In the genomic region with DNA sequence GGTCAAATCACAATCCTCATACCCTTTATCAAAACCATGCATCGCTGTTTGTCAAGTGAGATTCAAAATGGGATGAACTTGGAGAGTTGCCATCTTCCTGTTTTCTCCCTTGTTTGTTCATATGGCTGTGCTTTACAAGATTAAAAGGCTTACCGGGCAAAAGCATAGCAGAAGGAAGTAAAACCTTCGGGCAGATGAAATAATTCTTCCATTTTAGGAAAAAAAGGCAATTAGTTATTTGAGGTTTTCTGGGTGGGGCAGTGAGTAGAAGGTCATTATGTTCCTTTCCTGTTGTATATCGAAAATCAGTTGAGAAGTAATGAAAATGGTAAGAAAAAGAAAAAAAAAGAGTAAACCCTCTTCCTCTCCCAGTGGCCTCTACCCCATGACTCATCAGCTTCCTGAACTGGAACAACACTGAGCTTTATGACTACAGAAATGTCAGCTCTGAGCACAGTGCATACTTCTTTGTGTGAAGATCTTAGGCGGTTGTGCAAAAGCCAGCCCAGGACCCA, we compare ENCODE assay signal across 9 cellular contexts.
DNase-seq lines count a peak whose midpoint lies in the region; ATAC-seq, FAIRE-seq and TF ChIP-seq lines count a peak whose summit lies in the region.
"Had no signal": no experiment of that assay in that cellular context is flagged by ENCODE, and none has a peak within 500 bp of the region (broad histone marks: within the 10 kb centered on the region; RNA-seq: fewer than 3 reads in every experiment).

No MANE protein-coding gene starts in this region.

- no peak for ATAC-seq in GM19395 (IDR thresholded peaks at IDR 0.05; ENCODE audit: unreplicated experiment)
- no peak for ATAC-seq in activated CD4-positive, CD25-positive, alpha-beta regulatory T cell treated with anti-CD3 and anti-CD28 coated beads, Interleukin-2, amount 50 U/mL, for 24 hours

- H3K27me3 ChIP-seq in skeletal muscle satellite cell (ENCODE audit: control insufficient read depth, insufficient read depth, low read length), result no peaks in the 10 kb centered on the region
- H3K27me3 ChIP-seq in CD8-positive, alpha-beta memory T cell (ENCODE audit: insufficient read depth, low read length, poor library complexity, severe bottlenecking), result no peaks in the 10 kb centered on the region

- H3K4me2 ChIP-seq in skeletal muscle satellite cell (ENCODE audit: low read length), result peak overlapping the region; percentile 43

- H3K4me3 Mint-ChIP-seq in CD8-positive, alpha-beta memory T cell, result no peak overlapping the region

- no peak overlapping the region for H3K27ac ChIP-seq in CD8-positive, alpha-beta memory T cell (ENCODE audit: low read depth, low read length)

- H3K27me3 Mint-ChIP-seq in CD8-positive, alpha-beta memory T cell, result no peaks in the 10 kb centered on the region

- CTCF ChIA-PET in CD8-positive, alpha-beta memory T cell (lab: Charles Lee), result no interaction called here

- POLR2A ChIA-PET in CD8-positive, alpha-beta memory T cell (lab: Charles Lee), result no interaction called here

- H3K27ac Mint-ChIP-seq in CD8-positive, alpha-beta memory T cell, result no peak overlapping the region

- TF ChIP-seq POLR2A in H54 (IDR thresholded peaks at IDR 0.05; ENCODE audit: low read depth, low read length), result no peak

- no peaks in the 10 kb centered on the region for H3K4me1 Mint-ChIP-seq in CD8-positive, alpha-beta memory T cell

- H3K9me3 Mint-ChIP-seq in CD8-positive, alpha-beta memory T cell, result peaks cover 0 to 2% (median 0%) of the 10 kb centered on the region in 5 donors

- H3K9me3 ChIP-seq in skeletal muscle satellite cell (replicated peaks; ENCODE audit: low read length), result no peaks in the 10 kb centered on the region
- no peaks in the 10 kb centered on the region for H3K9me3 ChIP-seq in CD8-positive, alpha-beta memory T cell (ENCODE audit: low read length)

- H3K9ac ChIP-seq in skeletal muscle satellite cell (ENCODE audit: low read depth, low read length), result peak overlapping the region; percentile 35

- H3K36me3 Mint-ChIP-seq in CD8-positive, alpha-beta memory T cell, result no peaks in the 10 kb centered on the region

- peak overlapping the region; percentile 30 for H3K4me3 ChIP-seq in skeletal muscle satellite cell (ENCODE audit: low read length)
- H3K4me3 ChIP-seq in CD8-positive, alpha-beta memory T cell (ENCODE audit: low read length), result no peak overlapping the region

- peak; percentile 29 for DNase-seq in H54 (ENCODE audit: insufficient read length, low spot score)
- peak; percentile 69 for DNase-seq in NOMO-1 treated with dmso at 0.1 percent for 144 hours (lab: John Stamatoyannopoulos, UW; ENCODE audit: unreplicated experiment)
- peak; percentile 80 for DNase-seq in fibroblast of peridontal ligament (ENCODE audit: extremely low read depth)
- no peak for DNase-seq in CD8-positive, alpha-beta memory T cell
- DNase-seq in 8988T, result no peak

- H3K36me3 ChIP-seq in skeletal muscle satellite cell (ENCODE audit: insufficient read depth, low read length), result no peaks in the 10 kb centered on the region
- no peaks in the 10 kb centered on the region for H3K36me3 ChIP-seq in CD8-positive, alpha-beta memory T cell (ENCODE audit: insufficient read depth, low read length)

- peak; percentile 45 for FAIRE-seq in H54 (lab: Jason Lieb, UNC)
- FAIRE-seq: colon had no signal

- H3K4me1 ChIP-seq in skeletal muscle satellite cell (ENCODE audit: control insufficient read depth, insufficient read depth, low read length), result peaks cover 14% of the 10 kb centered on the region
- H3K4me1 ChIP-seq in CD8-positive, alpha-beta memory T cell (ENCODE audit: insufficient read depth, low read length), result no peaks in the 10 kb centered on the region

Comparison
In these comparisons a context has a peak if more than half of its experiments do, and no peak if none do; other contexts are left out.
1. DNase-seq: peak in H54 (single experiment), NOMO-1 treated with dmso at 0.1 percent for 144 hours (single experiment) and fibroblast of peridontal ligament (single experiment); none in CD8-positive, alpha-beta memory T cell (0 of 5) and 8988T (single experiment).